In genomic region chr7:142872106-142872675, GRCh38 we compare ENCODE assay signal across 17 cellular contexts. TPM values are rescaled to one million over a fixed set of nuclear protein-coding genes. Genes with fewer than 3 reads are reported as not detected.
DNase-seq lines count a peak whose midpoint lies in the region; ATAC-seq and TF ChIP-seq lines count a peak whose summit lies in the region.
"Had no signal": no experiment of that assay in that cellular context is flagged by ENCODE, and none has a peak within 500 bp of the region (broad histone marks: within the 10 kb centered on the region; RNA-seq: fewer than 3 reads in every experiment).

No MANE protein-coding gene starts in this region.

- no peaks in the 10 kb centered on the region for H3K79me2 ChIP-seq in hepatocyte

- no peaks in the 10 kb centered on the region for H3K9me2 ChIP-seq in hepatocyte (replicated peaks; ENCODE audit: insufficient read depth)

- ATAC-seq in right cardiac atrium (no peak), left lobe of liver (no peak)
- ATAC-seq: GM23338 had no signal

- H3K27me3 ChIP-seq in right cardiac atrium (ENCODE audit: control insufficient read depth, insufficient read depth) (no peaks in the 10 kb centered on the region), hepatocyte (no peaks in the 10 kb centered on the region)

- no peak overlapping the region for H3K27ac ChIP-seq in right cardiac atrium (ENCODE audit: low read length)
- H3K27ac ChIP-seq in temporal lobe (ENCODE audit: low read depth, low read length), result peak overlapping the region; percentile 12
- no peak overlapping the region for H3K27ac ChIP-seq in hepatocyte

- DNase-seq in cardiac septum (ENCODE audit: low spot score), result peak; percentile 67
- DNase-seq in right cardiac atrium, result no peak
- peak; percentile 36 for DNase-seq in activated CD8-positive, alpha-beta memory T cell treated with anti-CD3 and anti-CD28 coated beads, Interleukin-2, amount 50 U/mL, for 48 hours
- peak; percentile 40 for DNase-seq in left lobe of liver (ENCODE audit: low spot score)
- no peak for DNase-seq in GM10266 (ENCODE audit: extremely low spot score)
- no peak for DNase-seq in activated T-cell treated with anti-CD3 and anti-CD28 coated beads for 4 hours
- DNase-seq in hepatocyte (ENCODE audit: low spot score), result no peak
- DNase-seq: CD8-positive, alpha-beta memory T cell; DMS79; KBM-7; NCI-H1092; NCI-H510A treated with DMSO at 0.1 percent for 48 hours; SHP77 had no signal

- no peak overlapping the region for H3K4me3 ChIP-seq in right cardiac atrium (ENCODE audit: low read length)
- H3K4me3 ChIP-seq in hepatocyte, result no peak overlapping the region
- H3K4me3 ChIP-seq: GM23338 had no signal

- 83% methylated on average over 15 of the region's 15 CpGs for WGBS in right cardiac atrium
- WGBS in hepatocyte (ENCODE audit: low lambda C conversion rate, missing lambda C conversion rate), result 95% methylated on average over 14 of the region's 15 CpGs

- TF ChIP-seq CTCF in GM10266 (IDR thresholded peaks at IDR 0.05; ENCODE audit: control insufficient read depth, insufficient read depth, low read depth, missing control alignments), result no peak
- no peak for TF ChIP-seq CTCF in hepatocyte (IDR thresholded peaks at IDR 0.05; ENCODE audit: poor library complexity)

- H2AFZ ChIP-seq in hepatocyte, result no peak overlapping the region
- H2AFZ ChIP-seq: GM23338 had no signal

- H3K4me2 ChIP-seq in hepatocyte, result no peak overlapping the region
- H3K4me2 ChIP-seq: GM23338 had no signal

- no peaks in the 10 kb centered on the region for H3K36me3 ChIP-seq in hepatocyte (replicated peaks; ENCODE audit: insufficient read depth, low read depth)

- intact Hi-C loops in cardiac septum (cut with DNase I), result no loop called here
- intact Hi-C loops in right cardiac atrium (cut with DNase I), result loop anchor here in 1 of 4 donors (10.0 kb wide), 1 partner anchor 343 kb away; no protein-coding TSS in a partner anchor

- no peaks in the 10 kb centered on the region for H3K4me1 ChIP-seq in right cardiac atrium (ENCODE audit: control insufficient read depth, insufficient read depth, low read length)
- H3K4me1 ChIP-seq in hepatocyte (ENCODE audit: insufficient read depth), result no peaks in the 10 kb centered on the region

- H3K9me3 ChIP-seq in right cardiac atrium (ENCODE audit: control insufficient read depth, low read length) (no peaks in the 10 kb centered on the region), hepatocyte (ENCODE audit: low read depth) (no peaks in the 10 kb centered on the region)

- H4K20me1 ChIP-seq in hepatocyte (ENCODE audit: insufficient read depth, poor library complexity, severe bottlenecking), result no peaks in the 10 kb centered on the region

RNA-seq across cellular contexts. Expression of gene TRPV6, which starts 13.4 kb away (rescaled TPM):
- total RNA-seq in cardiac septum (not detected), right cardiac atrium (not detected), left lobe of liver (0.53 TPM), temporal lobe (under 0.01 TPM), hepatocyte (3.5 and 5.9 TPM in 2 replicates)
- polyA plus RNA-seq in right cardiac atrium (not detected), hepatocyte (3.7 and 8.5 TPM in 2 replicates)
- total RNA-seq: A172; CD8-positive, alpha-beta memory T cell had no signal
- polyA plus RNA-seq: BJ; CD8-positive, alpha-beta memory T cell had no signal

RNA-seq across cellular contexts. Expression of gene EPHB6, which starts 17.3 kb away (rescaled TPM):
- 2.0 TPM for total RNA-seq in cardiac septum
- 10 to 100 TPM in 1 of 4 donors, 1 to 10 TPM in 3; 3.8 to 11.3 (median 6.7) TPM for total RNA-seq in right cardiac atrium
- 6.9 TPM for polyA plus RNA-seq in right cardiac atrium
- 5.1 TPM for total RNA-seq in left lobe of liver
- total RNA-seq in temporal lobe, result 48.7 TPM
- 7.4 and 14.8 TPM in 2 replicates for total RNA-seq in hepatocyte
- 23.0 and 29.6 TPM in 2 replicates for polyA plus RNA-seq in hepatocyte

Comparison
In these comparisons a context has a peak if more than half of its experiments do, and no peak if none do; other contexts are left out.
1. DNase-seq: peak in cardiac septum (single experiment), activated CD8-positive, alpha-beta memory T cell treated with anti-CD3 and anti-CD28 coated beads, Interleukin-2, amount 50 U/mL, for 48 hours (single experiment) and left lobe of liver (single experiment); none in right cardiac atrium (0 of 3), GM10266 (single experiment), activated T-cell treated with anti-CD3 and anti-CD28 coated beads for 4 hours (single experiment) and hepatocyte (single experiment).